In the genomic region with DNA sequence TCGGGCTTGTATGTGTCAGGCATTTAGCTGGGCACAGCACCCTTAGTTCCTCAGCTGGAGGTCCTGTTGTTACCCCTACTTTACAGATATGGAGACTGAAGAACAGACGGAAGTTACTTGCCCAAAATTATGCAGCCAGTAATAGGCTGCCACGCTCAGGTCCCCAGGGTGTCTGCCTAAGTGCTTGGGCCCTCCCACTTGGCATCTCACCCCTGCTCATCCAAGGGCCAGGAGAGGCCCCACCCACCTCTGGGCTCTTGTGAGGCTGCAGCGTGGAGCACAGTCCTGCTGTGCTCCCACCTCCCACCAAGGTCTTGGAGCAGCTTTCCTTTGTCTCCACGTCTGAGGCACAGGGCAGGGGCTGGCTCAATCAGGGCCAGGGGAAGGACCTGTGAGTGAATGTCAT, we compare ENCODE assay signal across 15 cellular contexts.
A peak's percentile ranks its signal among the peaks of the same experiment; 100 is the strongest.
DNase-seq lines count a peak whose midpoint lies in the region; ATAC-seq, FAIRE-seq and TF ChIP-seq lines count a peak whose summit lies in the region.
"Had no signal": no experiment of that assay in that cellular context is flagged by ENCODE, and none has a peak within 500 bp of the region (broad histone marks: within the 10 kb centered on the region; RNA-seq: fewer than 3 reads in every experiment).

No MANE protein-coding gene starts in this region.

- TF ChIP-seq RAD21 in H1 (IDR thresholded peaks at IDR 0.05 in 1 of 2, conservative IDR thresholded peaks at IDR 0.05 in 1 of 2; ENCODE audit: low read depth in 2 of 2, low read length in 2 of 2) = no peak

- no peaks in the 10 kb centered on the region; a peak in 1 of 7 replicates for H3K27me3 ChIP-seq in H1 (replicated peaks in 1 of 4; ENCODE audit: control insufficient read depth in 3 of 4, extremely low read depth in 1 of 4, insufficient read depth in 3 of 4, low read length in 3 of 4)
- H3K27me3 ChIP-seq: cardiac muscle cell, MG63 had no signal

- no peak overlapping the region for H4K91ac ChIP-seq in H1 (replicated peaks; ENCODE audit: insufficient read length, low read length)

- H3K4me2 ChIP-seq in H1 (ENCODE audit: insufficient read depth in 1 of 2, low read depth in 2 of 2, low read length in 2 of 2) = no peak overlapping the region

- no peak overlapping the region for H3K23ac ChIP-seq in H1 (ENCODE audit: insufficient read length)

- H3K79me2 ChIP-seq in H1 (ENCODE audit: control insufficient read depth in 1 of 2, insufficient read depth in 2 of 2, low read length in 2 of 2) = no peaks in the 10 kb centered on the region

- no peak overlapping the region for H4K8ac ChIP-seq in H1 (ENCODE audit: extremely low read depth, insufficient read depth, low read length)

- peaks cover 2 to 8% (median 5%) of the 10 kb centered on the region in 4 experiments; a peak in 4 of 7 replicates for H3K4me1 ChIP-seq in H1 (replicated peaks in 1 of 4; ENCODE audit: control insufficient read depth in 3 of 4, insufficient read depth in 4 of 4, low read length in 3 of 4)

- no peak for FAIRE-seq in H1 (lab: Jason Lieb, UNC)
- FAIRE-seq: TTC549 had no signal

- ATAC-seq in HG03460 (IDR thresholded peaks at IDR 0.05; ENCODE audit: unreplicated experiment) (no peak), GM21515 (IDR thresholded peaks at IDR 0.05; ENCODE audit: unreplicated experiment) (no peak), HG02798 (IDR thresholded peaks at IDR 0.05; ENCODE audit: poor library complexity, unreplicated experiment) (no peak)
- ATAC-seq: activated naive CD4-positive, alpha-beta T cell treated with anti-CD3 and anti-CD28 coated beads, Interleukin-2, amount 50 U/mL, for 72 hours had no signal

- TF ChIP-seq CTCF in H1 (IDR thresholded peaks at IDR 0.05; ENCODE audit: control extremely low read depth in 1 of 3, insufficient read depth in 1 of 3, low read depth in 1 of 3, low read length in 3 of 3) = no peak

- H2AFZ ChIP-seq in H1 (ENCODE audit: low read length) = no peak overlapping the region

- H4K20me1 ChIP-seq in H1 (replicated peaks in 1 of 2; ENCODE audit: control insufficient read depth in 1 of 2, insufficient read depth in 2 of 2, low read length in 2 of 2) = peaks cover 0 to 11% of the 10 kb centered on the region in 2 experiments

- no peak overlapping the region for H2BK20ac ChIP-seq in H1 (ENCODE audit: low read length)

- no peak overlapping the region for H3K9ac ChIP-seq in H1 (replicated peaks in 1 of 4; ENCODE audit: extremely low read depth in 1 of 4, low read depth in 3 of 4, low read length in 3 of 4)

- no peak overlapping the region for H3K27ac ChIP-seq in H1 (ENCODE audit: low read depth, low read length)
- H3K27ac ChIP-seq: cardiac muscle cell had no signal

- 0 out of 2 replicates have a peak overlapping the region, but pooled peaks have one; percentile 2 for H2AK5ac ChIP-seq in H1 (ENCODE audit: low read depth, low read length)

- H3K36me3 ChIP-seq in H1 (ENCODE audit: control insufficient read depth in 2 of 4, insufficient read depth in 4 of 4, low read length in 3 of 4) = peaks cover 0 to 5% (median 0%) of the 10 kb centered on the region in 4 experiments; a peak in 1 of 8 replicates
- H3K36me3 ChIP-seq: cardiac muscle cell, MG63 had no signal

- no peak overlapping the region for H2BK12ac ChIP-seq in H1 (ENCODE audit: low read depth, low read length)

- no peaks in the 10 kb centered on the region for H3K9me3 ChIP-seq in H1 (ENCODE audit: insufficient read depth in 2 of 2, low read depth in 1 of 2, low read length in 1 of 2)
- H3K9me3 ChIP-seq: MG63 had no signal

- peaks cover 7% of the 10 kb centered on the region; the same call in 1 of the 2 replicates for H3K23me2 ChIP-seq in H1 (ENCODE audit: low read depth, low read length)

- CTCF ChIA-PET in H1 (lab: Charles Lee; ENCODE audit: partially characterized antibody) = interaction anchor here (0.9 to 5.1 kb wide), 6 partner anchors 16 to 130 kb away, joined by 3 to 91 read pairs (median 22); no protein-coding TSS in a partner anchor

- no peak overlapping the region for H2BK5ac ChIP-seq in H1 (ENCODE audit: low read depth, low read length)

- H2BK15ac ChIP-seq in H1 (ENCODE audit: low read length) = no peak overlapping the region

- no peak overlapping the region for H3K18ac ChIP-seq in H1 (ENCODE audit: extremely low read depth, low read length)

- no peak overlapping the region for H3K14ac ChIP-seq in H1 (ENCODE audit: insufficient read length)

- TF ChIP-seq POLR2A in H1 (IDR thresholded peaks at IDR 0.05; ENCODE audit: control extremely low read depth in 1 of 2, low read depth in 2 of 2, low read length in 2 of 2) = no peak

- WGBS in H1 (ENCODE audit: extremely low coverage in 1 of 2, insufficient coverage in 1 of 2, insufficient read length in 1 of 2, insufficient replicate concordance in 2 of 2, low coverage in 1 of 2, low lambda C conversion rate in 2 of 2, missing lambda C conversion rate in 1 of 2), 2 experiments = 58% methylated on average over 5 of the region's 5 CpGs; no CpG with 5 or more reads in 1 of the 2 experiments

- H3K79me1 ChIP-seq in H1 (ENCODE audit: low read depth, low read length) = no peaks in the 10 kb centered on the region

- no peak overlapping the region for H4K5ac ChIP-seq in H1 (ENCODE audit: insufficient read length, low read depth, low read length)

- DNase-seq in GM03348 (ENCODE audit: low spot score) (peak; percentile 2), NCI-H1436 treated with DMSO at 0.1 percent for 48 hours (lab: John Stamatoyannopoulos, UW) (peak; percentile 73), H1 (ENCODE audit: low read depth in 1 of 2, low spot score in 2 of 2) (peak in 1 of 2 experiments; percentile 50), mucosa of gallbladder (ENCODE audit: low spot score) (peak; percentile 9)
- DNase-seq: mammary epithelial cell; MG63; NCI-H82; SHP77; stimulated activated CD4-positive, alpha-beta T cell treated with anti-CD3 and anti-CD28 coated beads, Interleukin-12 subunit alpha, Interleukin-12 subunit beta, amount 100 ng/mL, for 4 hours had no signal

- H3K4me3 ChIP-seq in H1 (ENCODE audit: extremely low read depth in 1 of 4, insufficient read depth in 2 of 4, low read depth in 3 of 4, low read length in 4 of 4) = no peak overlapping the region
- H3K4me3 ChIP-seq: cardiac muscle cell, MG63 had no signal

- no peak for TF ChIP-seq EP300 in H1 (IDR thresholded peaks at IDR 0.05; ENCODE audit: borderline replicate concordance in 1 of 2, low read depth in 2 of 2, low read length in 2 of 2)

- H3K4ac ChIP-seq in H1 (replicated peaks; ENCODE audit: insufficient read length, low read depth, low read length) = no peak overlapping the region

- H2BK120ac ChIP-seq in H1 (replicated peaks; ENCODE audit: low read depth, low read length) = no peak overlapping the region

- POLR2A ChIA-PET in H1 (lab: Charles Lee; ENCODE audit: partially characterized antibody) = interaction anchor here (0.7 kb wide), 1 partner anchor 13 kb away, joined by 3 read pairs; no protein-coding TSS in a partner anchor

- H3K56ac ChIP-seq in H1 (replicated peaks; ENCODE audit: insufficient read length, low read depth, low read length) = no peak overlapping the region

TF ChIP-seq in H1, 55 proteins besides CTCF, POLR2A, EP300 and RAD21:
- TF ChIP-seq KDM4A (IDR thresholded peaks at IDR 0.05; ENCODE audit: low read depth, low read length, severe bottlenecking) (no peak), SP2 (IDR thresholded peaks at IDR 0.05; ENCODE audit: low read length) (no peak), CREB1 (IDR thresholded peaks at IDR 0.05) (no peak), CBX5 (IDR thresholded peaks at IDR 0.05; ENCODE audit: low read depth, low read length) (no peak), BRCA1 (IDR thresholded peaks at IDR 0.05; ENCODE audit: low read depth, low read length) (no peak), TAF1 (IDR thresholded peaks at IDR 0.05; ENCODE audit: low read depth, low read length) (no peak), RFX5 (IDR thresholded peaks at IDR 0.05; ENCODE audit: borderline replicate concordance, low read depth, low read length) (no peak), CEBPB (IDR thresholded peaks at IDR 0.05; ENCODE audit: low read depth, low read length) (no peak), HDAC2 (IDR thresholded peaks at IDR 0.05; ENCODE audit: borderline replicate concordance in 1 of 2, low read depth in 2 of 2, low read length in 2 of 2) (no peak), TBP (IDR thresholded peaks at IDR 0.05; ENCODE audit: low read depth, low read length) (no peak)
- TF ChIP-seq, protein P1, sequence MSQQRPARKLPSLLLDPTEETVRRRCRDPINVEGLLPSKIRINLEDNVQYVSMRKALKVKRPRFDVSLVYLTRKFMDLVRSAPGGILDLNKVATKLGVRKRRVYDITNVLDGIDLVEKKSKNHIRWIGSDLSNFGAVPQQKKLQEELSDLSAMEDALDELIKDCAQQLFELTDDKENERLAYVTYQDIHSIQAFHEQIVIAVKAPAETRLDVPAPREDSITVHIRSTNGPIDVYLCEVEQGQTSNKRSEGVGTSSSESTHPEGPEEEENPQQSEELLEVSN (IDR thresholded peaks at IDR 0.05) = no peak
